ENCODE assay signal across 7 cellular contexts in the genomic region with DNA sequence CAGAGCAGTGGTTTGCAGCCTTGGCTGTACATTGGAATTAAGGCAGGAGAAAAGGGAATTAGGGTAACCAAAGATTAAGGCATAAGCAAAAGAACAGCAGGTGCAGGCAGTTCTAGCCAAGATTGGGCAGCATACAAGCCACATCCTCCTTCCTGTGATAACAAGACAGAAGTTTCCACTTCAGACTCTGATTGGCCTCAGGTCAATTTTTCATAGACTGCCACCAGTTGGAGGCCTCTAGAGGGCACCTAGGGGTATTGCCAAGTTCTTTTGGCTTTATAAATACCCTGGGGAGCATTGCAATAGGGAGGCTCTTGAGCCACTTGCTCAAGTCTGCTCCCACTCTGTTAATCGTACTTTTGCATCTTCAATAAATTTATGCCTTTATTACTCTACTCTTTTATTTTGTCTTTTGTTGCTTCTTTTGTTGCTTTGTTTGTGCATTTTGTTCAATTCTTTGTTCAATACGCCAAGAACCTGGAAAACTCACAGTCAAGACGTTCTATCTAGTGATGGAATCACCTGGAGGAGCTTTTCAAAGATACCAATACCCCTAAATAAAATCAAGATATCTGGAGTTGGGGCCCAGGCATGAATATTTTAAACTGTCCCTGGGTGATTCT. TPM values are rescaled to one million over a fixed set of nuclear protein-coding genes. Genes with fewer than 3 reads are reported as not detected.
DNase-seq lines count a peak whose midpoint lies in the region; ATAC-seq, FAIRE-seq and TF ChIP-seq lines count a peak whose summit lies in the region.

No MANE protein-coding gene starts in this region.

- FAIRE-seq in GM18507 (lab: Jason Lieb, UNC): peak; percentile 80

- TF ChIP-seq CTCF in epithelial cell of esophagus (IDR thresholded peaks at IDR 0.05; ENCODE audit: insufficient read depth, low read depth, low read length, missing control alignments) (peak; percentile 61), omental fat pad (IDR thresholded peaks at IDR 0.05) (no peak)

- ATAC-seq in HG02588 (IDR thresholded peaks at IDR 0.05; ENCODE audit: unreplicated experiment) (peak; percentile 89), omental fat pad (ENCODE audit: low FRiP score) (no peak)

- no peak overlapping the region for H3K4me3 ChIP-seq in epithelial cell of esophagus (ENCODE audit: low read length)

- DNase-seq in GM18507 (ENCODE audit: extremely low spot score, insufficient read length, low read depth) (peak; percentile 25), NCI-H460 (ENCODE audit: extremely low read depth, low read depth) (peak; percentile 63), epithelial cell of esophagus (ENCODE audit: low read depth) (peak; percentile 74), renal cortical epithelial cell (ENCODE audit: low read depth) (peak; percentile 79), omental fat pad (ENCODE audit: low spot score) (no peak)
- peak; percentile 43 to 66 for DNase-seq in activated CD4-positive, alpha-beta T cell treated with anti-CD3 and anti-CD28 coated beads, Interleukin-2, amount 50 U/mL, for 48 hours

RNA-seq across cellular contexts. Expression of gene FMN1, which starts 32.2 kb away (rescaled TPM):
- total RNA-seq in NCI-H460 (2014; rRNA removed; shearing (Covaris generic)): 0.89 and 1.4 TPM in 2 replicates
- 1.7 TPM in 1 of 2 replicates, not detected in the other for polyA plus RNA-seq in NCI-H460 (2014; cell fraction: nucleus; rRNA removed)
- 4.0 and 7.8 TPM in 2 replicates for total RNA-seq in renal cortical epithelial cell
- total RNA-seq in omental fat pad: 10 to 100 TPM; 19.9 to 35.5 (median 28.5) TPM
